ENCODE assay signal across 8 cellular contexts in genomic region chr4:76758290-76758882, GRCh38.
DNase-seq lines count a peak whose midpoint lies in the region; ATAC-seq and TF ChIP-seq lines count a peak whose summit lies in the region.

No MANE protein-coding gene starts in this region.

- no peaks in the 10 kb centered on the region for H3K27me3 ChIP-seq in dorsolateral prefrontal cortex

- no peaks in the 10 kb centered on the region for H3K9me3 Mint-ChIP-seq in mesothelial cell of epicardium

- TF ChIP-seq CTCF in C4-2B (conservative IDR thresholded peaks at IDR 0.05), result peak; percentile 85
- peak; percentile 89 for TF ChIP-seq CTCF in OCI-LY7 (conservative IDR thresholded peaks at IDR 0.05; ENCODE audit: low read length)
- peak; percentile 50 to 84 (median 76) for TF ChIP-seq CTCF in dorsolateral prefrontal cortex (IDR thresholded peaks at IDR 0.05 in 54 of 56, conservative IDR thresholded peaks at IDR 0.05 in 2 of 56; ENCODE audit: low read depth in 1 of 56, partially characterized antibody in 56 of 56)
- TF ChIP-seq CTCF in mesothelial cell of epicardium (IDR thresholded peaks at IDR 0.05; ENCODE audit: unreplicated experiment), result peak; percentile 92

- POLR2A ChIA-PET in OCI-LY7 (lab: Charles Lee), result interaction anchor here (1.1 kb wide), 1 partner anchor 20 kb away, joined by 3 read pairs; no protein-coding TSS in a partner anchor

- H3K4me1 ChIP-seq in OCI-LY7 (ENCODE audit: insufficient read depth, low read length, poor library complexity, severe bottlenecking), result no peaks in the 10 kb centered on the region

- CTCF ChIA-PET in OCI-LY7 (lab: Charles Lee; ENCODE audit: unreplicated experiment), result no interaction called here

- ATAC-seq in GM21723 (IDR thresholded peaks at IDR 0.05; ENCODE audit: unreplicated experiment) (peak; percentile 61), HG02852 (IDR thresholded peaks at IDR 0.05; ENCODE audit: unreplicated experiment) (no peak)

- no TSS peak for BruUV-seq in OCI-LY7 (replicated peaks; lab: Mats Ljungman, UMichigan)

- H2AFZ ChIP-seq in OCI-LY7 (ENCODE audit: low read length), result no peak overlapping the region

- H3K9me2 ChIP-seq in OCI-LY7 (ENCODE audit: insufficient read depth, low read length), result no peaks in the 10 kb centered on the region

- H3K4me1 Mint-ChIP-seq in mesothelial cell of epicardium, result peaks cover 18% of the 10 kb centered on the region

- H3K27ac ChIP-seq in C4-2B (peak overlapping the region; percentile 33; the same call in 1 of the 2 replicates), OCI-LY7 (ENCODE audit: low read depth, low read length, poor library complexity, severe bottlenecking) (no peak overlapping the region), dorsolateral prefrontal cortex (peak overlapping the region in 35 of 59 donors; percentile 2 to 77 (median 48))

- no peaks in the 10 kb centered on the region for H3K9me3 ChIP-seq in OCI-LY7 (ENCODE audit: low read length)

- intact Hi-C loops in OCI-LY7 (cut with micrococcal nuclease; ENCODE audit: unreplicated experiment), result loop anchor here (5.0 kb wide), 1 partner anchor 246 kb away; no protein-coding TSS in a partner anchor
- intact Hi-C loops in dorsolateral prefrontal cortex (cut with DNase I), result loop anchor here in 1 of 2 donors (5.0 kb wide), 1 partner anchor 241 kb away; no protein-coding TSS in a partner anchor

- no peaks in the 10 kb centered on the region for H3K79me2 ChIP-seq in OCI-LY7 (ENCODE audit: insufficient read depth, low read depth, low read length)

- DNase-seq in OCI-LY7 (ENCODE audit: low spot score), result peak; percentile 14
- peak in 2 of 10 donors; percentile 35 to 58 for DNase-seq in dorsolateral prefrontal cortex
- DNase-seq in mesothelial cell of epicardium (ENCODE audit: low spot score in 2 of 2, unreplicated experiment in 2 of 2), result no peak
- no peak for DNase-seq in NCI-H774 (lab: John Stamatoyannopoulos, UW)
- DNase-seq in activated CD8-positive, alpha-beta memory T cell treated with anti-CD3 and anti-CD28 coated beads for 24 hours, result no peak

- H3K27ac Mint-ChIP-seq in mesothelial cell of epicardium, result peak overlapping the region; percentile 48

- no peak overlapping the region for H3K4me3 Mint-ChIP-seq in mesothelial cell of epicardium

- no peaks in the 10 kb centered on the region for H3K36me3 ChIP-seq in OCI-LY7 (ENCODE audit: insufficient read depth, low read length)

- H3K36me3 Mint-ChIP-seq in mesothelial cell of epicardium, result peaks cover 33% of the 10 kb centered on the region

- no peaks in the 10 kb centered on the region for H3K27me3 Mint-ChIP-seq in mesothelial cell of epicardium (ENCODE audit: low read depth)

- H4K20me1 ChIP-seq in OCI-LY7 (ENCODE audit: insufficient read depth, low read length), result no peaks in the 10 kb centered on the region

- H3K4me2 ChIP-seq in OCI-LY7 (ENCODE audit: low read length), result no peak overlapping the region

- H3K4me3 ChIP-seq in OCI-LY7 (ENCODE audit: low read depth, low read length, poor library complexity, severe bottlenecking), result no peak overlapping the region
- H3K4me3 ChIP-seq in dorsolateral prefrontal cortex, result no peak overlapping the region
